In the genomic region with DNA sequence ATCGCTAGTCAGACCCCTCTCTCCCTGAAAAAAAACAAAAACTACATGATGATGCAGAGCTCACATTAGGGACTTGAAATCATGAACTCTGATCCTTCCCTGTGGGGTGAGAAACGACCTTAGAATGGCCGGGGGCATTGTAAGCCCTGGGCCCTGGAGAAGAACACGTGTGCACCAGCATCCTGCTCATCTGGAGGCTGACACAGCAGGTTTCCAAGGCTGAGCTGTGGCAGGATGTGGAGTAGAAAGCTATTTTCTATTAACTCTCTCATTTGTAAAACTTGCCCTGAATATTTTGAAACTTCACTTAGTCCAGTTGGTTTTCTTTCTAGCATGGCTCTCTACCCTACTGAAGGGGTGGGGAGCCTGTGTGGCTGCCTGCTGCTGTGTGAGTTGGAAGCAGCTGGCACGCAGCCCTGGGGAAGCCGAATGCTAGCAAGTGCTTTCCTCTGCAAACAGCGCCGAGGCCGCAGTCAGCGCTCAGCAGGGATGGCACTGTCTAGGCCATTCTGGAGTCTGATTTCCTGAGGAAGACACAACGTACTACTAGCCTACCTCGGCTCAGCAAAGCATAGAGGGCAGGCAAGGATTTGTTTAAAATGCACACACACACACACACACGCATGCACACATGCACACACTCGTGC, we compare ENCODE assay signal across 24 cellular contexts. TPM values are rescaled to one million over a fixed set of nuclear protein-coding genes. Genes with fewer than 3 reads are reported as not detected.
A peak's percentile ranks its signal among the peaks of the same experiment; 100 is the strongest.
DNase-seq lines count a peak whose midpoint lies in the region; ATAC-seq, FAIRE-seq and TF ChIP-seq lines count a peak whose summit lies in the region.
"Had no signal": no experiment of that assay in that cellular context is flagged by ENCODE, and none has a peak within 500 bp of the region (broad histone marks: within the 10 kb centered on the region; RNA-seq: fewer than 3 reads in every experiment).

No MANE protein-coding gene starts in this region.

- in situ Hi-C loops in HepG2 (cut with HindIII; ENCODE audit: extremely low pct_ligation_motif_present, low pct_unique_long_range_greater_than_20kb) = no loop called here

- H3K27ac ChIP-seq in right lobe of liver = no peak overlapping the region
- no peak overlapping the region for H3K27ac ChIP-seq in HepG2 (ENCODE audit: extremely low read length, insufficient read depth, low read length)
- no peak overlapping the region for H3K27ac ChIP-seq in colonic mucosa
- H3K27ac ChIP-seq: brain microvascular endothelial cell, esophagus squamous epithelium, heart right ventricle, ovary, uterus had no signal

- no peaks in the 10 kb centered on the region for H3K4me1 ChIP-seq in right lobe of liver
- no peaks in the 10 kb centered on the region for H3K4me1 ChIP-seq in HepG2 (ENCODE audit: insufficient read depth, low read length)
- H3K4me1 ChIP-seq in colonic mucosa = no peaks in the 10 kb centered on the region
- H3K4me1 ChIP-seq: esophagus squamous epithelium, heart right ventricle, uterus had no signal

- H3K4me2 ChIP-seq in HepG2 (ENCODE audit: low read depth, low read length) = no peak overlapping the region

- no TSS peak for BruUV-seq in HepG2 (replicated peaks; lab: Mats Ljungman, UMichigan)

- TF ChIP-seq RAD21 in HepG2 (CRISPR knock-in tag; IDR thresholded peaks at IDR 0.05) = no peak

- no peaks in the 10 kb centered on the region for H3K4me1 Mint-ChIP-seq in activated T-cell treated with anti-CD3 and anti-CD28 coated beads, Interleukin-2, amount 50 U/mL, for 4 hours (ENCODE audit: low read depth)
- H3K4me1 Mint-ChIP-seq: activated CD4-positive, alpha-beta T cell treated with anti-CD3 and anti-CD28 coated beads for 36 hours; stimulated activated memory B cell treated with anti-CD40 and anti-IgM and Interleukin-4, amounts not matched to agents 10 μg/mL and 1 μg/mL and 100 μg/mL, for 72 hours; T-helper 17 cell had no signal

- DNase-seq in right lobe of liver = peak in 1 of 3 donors; percentile 59
- DNase-seq in HepG2 (ENCODE audit: low spot score) = no peak
- peak; percentile 37 for DNase-seq in NCI-H69 (lab: John Stamatoyannopoulos, UW)
- DNase-seq in head of caudate nucleus = peak; percentile 3 to 76 (median 50)
- DNase-seq in colonic mucosa = no peak
- no peak for DNase-seq in activated T-cell treated with anti-CD3 and anti-CD28 coated beads, Interleukin-2, amount 50 U/mL, for 4 hours
- DNase-seq in NCI-H1930 (lab: John Stamatoyannopoulos, UW) = no peak
- DNase-seq: activated CD4-positive, alpha-beta T cell treated with anti-CD3 and anti-CD28 coated beads for 36 hours; activated naive CD4-positive, alpha-beta T cell treated with Interleukin-2 at 50 U/mL for 16 hours; brain microvascular endothelial cell; esophagus squamous epithelium; heart right ventricle; MG63; NK-92 treated with Interleukin-12 subunit alpha and Interleukin-12 subunit beta, amount 100 ng/mL, for 24 hours; ovary; small intestine; T-helper 17 cell; uterus had no signal

- H3K9me3 ChIP-seq in right lobe of liver (no peaks in the 10 kb centered on the region), HepG2 (ENCODE audit: low read length) (no peaks in the 10 kb centered on the region), colonic mucosa (no peaks in the 10 kb centered on the region)
- H3K9me3 ChIP-seq: esophagus squamous epithelium, HAP-1, MG63, ovary, uterus had no signal

- peaks cover 3% of the 10 kb centered on the region for H3K9me3 Mint-ChIP-seq in activated T-cell treated with anti-CD3 and anti-CD28 coated beads, Interleukin-2, amount 50 U/mL, for 4 hours

- FAIRE-seq in HepG2 (lab: Jason Lieb, UNC) = no peak
- FAIRE-seq: small intestine had no signal

- ATAC-seq in right lobe of liver (peak; percentile 54 to 79 (median 72)), HepG2 (no peak), GM18505 (IDR thresholded peaks at IDR 0.05; ENCODE audit: unreplicated experiment) (no peak)
- no peak for ATAC-seq in activated T-cell treated with anti-CD3 and anti-CD28 coated beads, Interleukin-2, amount 50 U/mL, for 4 hours
- ATAC-seq: activated CD4-positive, alpha-beta T cell treated with anti-CD3 and anti-CD28 coated beads for 36 hours; heart right ventricle; Right ventricle myocardium inferior; stimulated activated memory B cell treated with anti-CD40 and anti-IgM and Interleukin-4, amounts not matched to agents 10 μg/mL and 1 μg/mL and 100 μg/mL, for 72 hours; T-helper 17 cell had no signal

- no peaks in the 10 kb centered on the region for H3K36me3 Mint-ChIP-seq in activated T-cell treated with anti-CD3 and anti-CD28 coated beads, Interleukin-2, amount 50 U/mL, for 4 hours (ENCODE audit: insufficient read depth)
- H3K36me3 Mint-ChIP-seq: stimulated activated memory B cell treated with anti-CD40 and anti-IgM and Interleukin-4, amounts not matched to agents 10 μg/mL and 1 μg/mL and 100 μg/mL, for 72 hours had no signal

- H3K9ac ChIP-seq in HepG2 (ENCODE audit: insufficient read depth, low read depth, low read length) = no peak overlapping the region
- H3K9ac ChIP-seq in colonic mucosa (ENCODE audit: low read depth in 2 of 2, low read length in 2 of 2) = no peak overlapping the region

- no peak for TF ChIP-seq EP300 in HepG2 (IDR thresholded peaks at IDR 0.05; ENCODE audit: low read depth in 2 of 2, low read length in 2 of 2)
- no peak for TF ChIP-seq EP300 in HepG2 (CRISPR knock-in tag; IDR thresholded peaks at IDR 0.05; ENCODE audit: borderline replicate concordance)

- H2AFZ ChIP-seq in HepG2 (ENCODE audit: low read length) = no peak overlapping the region

- CTCF ChIA-PET in HepG2 (lab: Yijun Ruan, JAX; ENCODE audit: low intra/inter-chr PET ratio, low total read pairs) = no interaction called here

- TF ChIP-seq POLR2A in right lobe of liver (IDR thresholded peaks at IDR 0.05) = no peak
- no peak for TF ChIP-seq POLR2A in HepG2 (IDR thresholded peaks at IDR 0.05; ENCODE audit: insufficient read depth in 1 of 2, low read depth in 2 of 2, low read length in 2 of 2)
- no peak for TF ChIP-seq POLR2A in GM18505 (IDR thresholded peaks at IDR 0.05; ENCODE audit: borderline replicate concordance, extremely low read depth, insufficient read depth, insufficient read length)

- POLR2A ChIA-PET in HepG2 (lab: Yijun Ruan, JAX) = no interaction called here

- WGBS in right lobe of liver (ENCODE audit: insufficient coverage, low coverage, low lambda C conversion rate, missing lambda C conversion rate) = 15% methylated on average over 4 of the region's 14 CpGs
- WGBS in HepG2 (ENCODE audit: low lambda C conversion rate) = 25% methylated on average over 14 of the region's 14 CpGs

- intact Hi-C loops in right lobe of liver (cut with DNase I) (no loop called here), HepG2 (cut with micrococcal nuclease; ENCODE audit: unreplicated experiment) (no loop called here), head of caudate nucleus (cut with DNase I) (no loop called here), colonic mucosa (cut with DNase I) (loop anchor here (10.0 kb wide), 1 partner anchor 64 kb away; no protein-coding TSS in a partner anchor)

- H3K79me2 ChIP-seq in HepG2 (ENCODE audit: insufficient read depth, low read length) = no peaks in the 10 kb centered on the region

- H3K4me3 ChIP-seq in right lobe of liver (no peak overlapping the region), HepG2 (replicated peaks in 1 of 3; ENCODE audit: insufficient read depth in 1 of 3, low read depth in 2 of 3, low read length in 3 of 3) (no peak overlapping the region), colonic mucosa (no peak overlapping the region)
- H3K4me3 ChIP-seq: esophagus squamous epithelium, HAP-1, heart right ventricle, MG63, ovary, uterus had no signal

- no peaks in the 10 kb centered on the region for H4K20me1 ChIP-seq in HepG2 (ENCODE audit: insufficient read depth, low read length)

- no peak for TF ChIP-seq CTCF in right lobe of liver (IDR thresholded peaks at IDR 0.05)
- no peak for TF ChIP-seq CTCF in HepG2 (CRISPR knock-in tag; IDR thresholded peaks at IDR 0.05)
- TF ChIP-seq CTCF in colonic mucosa (IDR thresholded peaks at IDR 0.05) = no peak

- H3K27me3 ChIP-seq in right lobe of liver (no peaks in the 10 kb centered on the region), HepG2 (ENCODE audit: control insufficient read depth in 1 of 2, insufficient read depth in 2 of 2, low read length in 2 of 2) (peaks cover 0 to 3% of the 10 kb centered on the region in 2 experiments; a peak in 1 of 5 replicates), colonic mucosa (no peaks in the 10 kb centered on the region)
- H3K27me3 ChIP-seq: brain microvascular endothelial cell, esophagus squamous epithelium, MG63, ovary, uterus had no signal

- no peaks in the 10 kb centered on the region for H3K36me3 ChIP-seq in right lobe of liver
- H3K36me3 ChIP-seq in HepG2 (replicated peaks in 1 of 2; ENCODE audit: control insufficient read depth in 1 of 2, insufficient read depth in 2 of 2, low read length in 2 of 2) = no peaks in the 10 kb centered on the region
- H3K36me3 ChIP-seq in colonic mucosa = no peaks in the 10 kb centered on the region
- H3K36me3 ChIP-seq: brain microvascular endothelial cell, esophagus squamous epithelium, HAP-1, heart right ventricle, MG63, ovary, uterus had no signal

- H3K27me3 Mint-ChIP-seq in activated T-cell treated with anti-CD3 and anti-CD28 coated beads, Interleukin-2, amount 50 U/mL, for 4 hours (ENCODE audit: low read depth) = no peaks in the 10 kb centered on the region
- H3K27me3 Mint-ChIP-seq: stimulated activated memory B cell treated with anti-CD40 and anti-IgM and Interleukin-4, amounts not matched to agents 10 μg/mL and 1 μg/mL and 100 μg/mL, for 72 hours; T-helper 17 cell had no signal

- H3K4me3 Mint-ChIP-seq in activated T-cell treated with anti-CD3 and anti-CD28 coated beads, Interleukin-2, amount 50 U/mL, for 4 hours = no peak overlapping the region
- H3K4me3 Mint-ChIP-seq: activated CD4-positive, alpha-beta T cell treated with anti-CD3 and anti-CD28 coated beads for 36 hours; stimulated activated memory B cell treated with anti-CD40 and anti-IgM and Interleukin-4, amounts not matched to agents 10 μg/mL and 1 μg/mL and 100 μg/mL, for 72 hours; T-helper 17 cell had no signal

RNA-seq across cellular contexts. Expression of a gene that starts 58.0 kb away (rescaled TPM):
- total RNA-seq in right lobe of liver (under 1 TPM in 1 of 6 experiments, not detected in 5; 0.18 TPM), HepG2 (2016; rRNA removed; fragmentation: Illumina TruSeq; extraction: Trizol) (not detected in 2 replicates), colonic mucosa (not detected)
- total RNA-seq in HepG2 (2016; cell fraction: cytosol; rRNA removed; fragmentation: Illumina TruSeq; extraction: Trizol; ENCODE audit: low read depth) = not detected in 2 replicates
- total RNA-seq in HepG2 (2016; cell fraction: insoluble cytoplasmic fraction; rRNA removed; fragmentation: Illumina TruSeq; extraction: Trizol) = not detected in 2 replicates
- not detected in 2 replicates for total RNA-seq in HepG2 (2016; cell fraction: membrane; rRNA removed; fragmentation: Illumina TruSeq; extraction: Trizol)
- total RNA-seq in HepG2 (2016; cell fraction: nucleus; rRNA removed; fragmentation: Illumina TruSeq; extraction: Trizol) = not detected in 2 replicates
- not detected in 2 replicates for polyA plus RNA-seq in HepG2 (2011; rRNA removed)
- not detected in 2 replicates for polyA plus RNA-seq in HepG2 (2011; cell fraction: cytosol; rRNA removed)
- not detected in 2 replicates for polyA plus RNA-seq in HepG2 (2011; cell fraction: nucleus; rRNA removed)
- polyA plus RNA-seq in HepG2 (2012) = not detected in 2 replicates
- polyA plus RNA-seq in HepG2 (2016; cell fraction: cytosol; fragmentation: Illumina TruSeq; extraction: Trizol; ENCODE audit: low read depth) = not detected in 2 replicates
- polyA plus RNA-seq in HepG2 (2016; cell fraction: insoluble cytoplasmic fraction; fragmentation: Illumina TruSeq; extraction: Trizol; ENCODE audit: low read depth) = not detected in 2 replicates
- polyA plus RNA-seq in HepG2 (2016; cell fraction: membrane; fragmentation: Illumina TruSeq; extraction: Trizol; ENCODE audit: low read depth) = not detected in 2 replicates
- polyA plus RNA-seq in HepG2 (2016; cell fraction: nucleus; fragmentation: Illumina TruSeq; extraction: Trizol; ENCODE audit: insufficient read depth, low read depth) = not detected in 2 replicates
- 0.40 TPM in 1 of 2 replicates, not detected in the other for polyA minus RNA-seq in HepG2 (2011; rRNA and poly(A)+ RNA removed; ENCODE audit: low replicate concordance)
- polyA minus RNA-seq in HepG2 (2011; cell fraction: cytosol; rRNA and poly(A)+ RNA removed) = not detected in 2 replicates
- not detected in 2 replicates for polyA minus RNA-seq in HepG2 (2011; cell fraction: nucleus; rRNA and poly(A)+ RNA removed)
- not detected for total RNA-seq in activated T-cell treated with anti-CD3 and anti-CD28 coated beads, Interleukin-2, amount 50 U/mL, for 4 hours
- total RNA-seq: activated CD4-positive, alpha-beta T cell treated with anti-CD3 and anti-CD28 coated beads for 36 hours; dermis microvascular lymphatic vessel endothelial cell; heart right ventricle; Right ventricle myocardium inferior; T-helper 17 cell had no signal
- polyA plus RNA-seq: AG04450, heart right ventricle, small intestine had no signal

Comparison
In these comparisons a context has a peak if more than half of its experiments do, and no peak if none do; other contexts are left out.
1. ATAC-seq: peak in right lobe of liver (4 of 4); none in HepG2 (single experiment), GM18505 (single experiment) and activated T-cell treated with anti-CD3 and anti-CD28 coated beads, Interleukin-2, amount 50 U/mL, for 4 hours (0 of 2).
2. DNase-seq: peak in NCI-H69 (single experiment) and head of caudate nucleus (42 of 42); none in HepG2 (single experiment), colonic mucosa (single experiment), activated T-cell treated with anti-CD3 and anti-CD28 coated beads, Interleukin-2, amount 50 U/mL, for 4 hours (single experiment) and NCI-H1930 (0 of 2).